8 cellular contexts compared by ENCODE assay signal in the genomic region with DNA sequence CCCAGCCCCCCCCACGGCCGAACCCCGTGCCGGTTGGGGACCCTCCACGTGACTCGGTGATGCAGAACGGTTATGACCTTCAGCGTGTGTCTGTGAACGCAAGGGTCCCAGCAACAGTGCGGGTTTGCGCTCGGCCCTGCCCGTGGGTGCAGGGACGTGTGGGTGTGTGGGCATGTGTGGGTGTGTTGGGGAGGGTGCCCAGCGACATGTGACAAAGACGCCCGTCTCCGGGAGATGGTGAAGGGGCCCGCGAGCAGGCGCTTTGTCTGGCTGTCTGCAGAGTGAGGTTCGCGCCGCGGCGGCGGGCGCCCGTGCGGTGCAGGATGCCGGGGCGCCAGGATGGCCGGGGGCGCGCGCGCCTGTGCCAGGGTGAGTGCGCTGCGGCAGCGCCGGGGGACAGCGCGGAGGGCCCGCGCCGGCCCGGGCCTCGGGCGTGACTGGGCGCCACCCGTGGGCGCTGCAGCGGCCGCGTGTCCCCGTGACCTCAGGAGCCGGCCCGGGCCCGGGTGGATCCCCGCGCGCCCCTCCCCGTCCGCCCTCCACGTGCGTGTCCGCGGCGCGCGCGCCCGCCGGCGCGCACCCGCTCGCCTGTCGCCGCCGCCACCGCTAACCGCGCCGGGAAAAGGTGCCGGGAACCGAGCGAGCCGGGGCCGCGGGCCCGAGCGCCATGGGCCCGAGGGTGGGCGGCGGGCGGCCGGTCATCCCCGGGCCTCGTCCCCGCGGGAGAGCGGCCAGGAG. TPM values are rescaled to one million over a fixed set of nuclear protein-coding genes. Genes with fewer than 3 reads are reported as not detected.
DNase-seq lines count a peak whose midpoint lies in the region; ATAC-seq and TF ChIP-seq lines count a peak whose summit lies in the region.

TSS of gene LRFN4 (plus strand) at position 569 of the 738 bp plus-strand sequence. CDS start 681 bp downstream, outside the sequence.

- no peak for TF ChIP-seq CTCF in GM12865 (IDR thresholded peaks at IDR 0.05; ENCODE audit: insufficient read depth, low read depth, low read length, missing control alignments)
- TF ChIP-seq CTCF in ovary (IDR thresholded peaks at IDR 0.05), result no peak

- H3K4me3 Mint-ChIP-seq in activated naive CD8-positive, alpha-beta T cell, result peak within 1 kb of the TSS; percentile 90

- no peaks in the 10 kb centered on the region for H3K36me3 Mint-ChIP-seq in activated naive CD8-positive, alpha-beta T cell

- 0 to 1% (median 1%) methylated on average over 25 to 103 of the region's 103 CpGs for WGBS in ovary, 3 donors

- H3K9me3 ChIP-seq in ovary, result no peaks in the 10 kb centered on the region

- peaks cover 4% of the 10 kb centered on the region for H3K4me1 Mint-ChIP-seq in activated naive CD8-positive, alpha-beta T cell (ENCODE audit: low read depth)

- H3K27ac ChIP-seq in ovary, result peak within 1 kb of the TSS; percentile 35 to 79

- peak within 1 kb of the TSS; percentile 93 for H3K27ac Mint-ChIP-seq in activated naive CD8-positive, alpha-beta T cell

- no peaks in the 10 kb centered on the region for H3K36me3 ChIP-seq in ovary

- TF ChIP-seq POLR2A in ovary (IDR thresholded peaks at IDR 0.05), result no peak

- peak within 1 kb of the TSS; percentile 87 for H3K4me3 ChIP-seq in GM12865 (ENCODE audit: low read depth, low read length)
- peak within 1 kb of the TSS; percentile 64 for H3K4me3 ChIP-seq in ovary

- intact Hi-C loops in cardiac septum (cut with DNase I) (loop anchor here (1.0 kb wide), 1 partner anchor 13 kb away; the partner anchor contains the start of gene RCE1), ovary (cut with DNase I) (no loop called here)

- ATAC-seq in HG02798 (IDR thresholded peaks at IDR 0.05; ENCODE audit: poor library complexity, unreplicated experiment), result peak; percentile 30

- DNase-seq in 8988T, result peak; percentile 96
- DNase-seq in GM12865 (ENCODE audit: low read depth), result peak; percentile 34
- peak; percentile 88 for DNase-seq in NCI-H526 treated with DMSO at 0.1 percent for 48 hours (lab: John Stamatoyannopoulos, UW)
- no peak for DNase-seq in cardiac septum (ENCODE audit: low spot score)
- no peak for DNase-seq in ovary
- no peak for DNase-seq in GOT3 (lab: John Stamatoyannopoulos, UW)

- peaks cover 3% of the 10 kb centered on the region for H3K4me1 ChIP-seq in ovary (ENCODE audit: insufficient read depth)

- H3K9me3 Mint-ChIP-seq in activated naive CD8-positive, alpha-beta T cell (ENCODE audit: low read depth), result no peaks in the 10 kb centered on the region

- H3K27me3 ChIP-seq in ovary, result no peaks in the 10 kb centered on the region

- H3K27me3 Mint-ChIP-seq in activated naive CD8-positive, alpha-beta T cell, result no peaks in the 10 kb centered on the region

- no peak for TF ChIP-seq EP300 in ovary (IDR thresholded peaks at IDR 0.05)

RNA-seq across cellular contexts. Expression of gene LRFN4, which starts in this region (rescaled TPM):
- total RNA-seq in cardiac septum, result 24.5 TPM
- 10 to 100 TPM in 4 of 7 donors, 1 to 10 TPM in 3; 1.3 to 18.1 (median 10.6) TPM for total RNA-seq in ovary
- polyA plus RNA-seq in ovary, result 1 to 10 TPM in 1 of 2 donors, not detected in 1; 7.9 TPM

Comparison
In these comparisons a context has a peak if more than half of its experiments do, and no peak if none do; other contexts are left out.
1. DNase-seq: peak in 8988T (single experiment), GM12865 (single experiment) and NCI-H526 treated with DMSO at 0.1 percent for 48 hours (single experiment); none in cardiac septum (single experiment), ovary (0 of 5) and GOT3 (single experiment).